Comparison of ENCODE assay signal across 9 cellular contexts in genomic region chr3:141386611-141387110, GRCh38. TPM values are rescaled to one million over a fixed set of nuclear protein-coding genes. Genes with fewer than 3 reads are reported as not detected.
DNase-seq lines count a peak whose midpoint lies in the region; ATAC-seq and TF ChIP-seq lines count a peak whose summit lies in the region.
"Had no signal": no experiment of that assay in that cellular context is flagged by ENCODE, and none has a peak within 500 bp of the region (broad histone marks: within the 10 kb centered on the region; RNA-seq: fewer than 3 reads in every experiment).

No MANE protein-coding gene starts in this region.

- no peaks in the 10 kb centered on the region for H3K9me2 ChIP-seq in hepatocyte (replicated peaks; ENCODE audit: insufficient read depth)

- H3K36me3 ChIP-seq in hepatocyte (replicated peaks; ENCODE audit: insufficient read depth, low read depth) = no peaks in the 10 kb centered on the region
- H3K36me3 ChIP-seq: right lobe of liver had no signal

- no peak overlapping the region for H3K4me3 ChIP-seq in hepatocyte
- H3K4me3 ChIP-seq: right lobe of liver had no signal

- H3K27me3 Mint-ChIP-seq in progenitor cell of endocrine pancreas = no peaks in the 10 kb centered on the region

- H3K36me3 Mint-ChIP-seq in progenitor cell of endocrine pancreas (ENCODE audit: insufficient read depth) = peaks cover 1% of the 10 kb centered on the region

- 74% methylated on average over 5 of the region's 5 CpGs for WGBS in hepatocyte (ENCODE audit: low lambda C conversion rate, missing lambda C conversion rate)

- H3K9me3 ChIP-seq in hepatocyte (ENCODE audit: low read depth) = no peaks in the 10 kb centered on the region
- H3K9me3 ChIP-seq: right lobe of liver had no signal

- H3K4me1 ChIP-seq in hepatocyte (ENCODE audit: insufficient read depth) = peaks cover 16% of the 10 kb centered on the region

- no peaks in the 10 kb centered on the region for H3K27me3 ChIP-seq in hepatocyte
- H3K27me3 ChIP-seq: right lobe of liver had no signal

- no peaks in the 10 kb centered on the region for H4K20me1 ChIP-seq in hepatocyte (ENCODE audit: insufficient read depth, poor library complexity, severe bottlenecking)

- no peak overlapping the region for H3K27ac Mint-ChIP-seq in progenitor cell of endocrine pancreas

- H3K4me3 Mint-ChIP-seq in progenitor cell of endocrine pancreas (ENCODE audit: low read depth) = no peak overlapping the region

- ATAC-seq in GM21723 (IDR thresholded peaks at IDR 0.05; ENCODE audit: unreplicated experiment) = peak; percentile 27

- peak overlapping the region; percentile 2 for H3K27ac ChIP-seq in hepatocyte
- H3K27ac ChIP-seq: right lobe of liver had no signal

- no peaks in the 10 kb centered on the region for H3K9me3 Mint-ChIP-seq in progenitor cell of endocrine pancreas (ENCODE audit: low read depth)

- H3K79me2 ChIP-seq in hepatocyte = no peaks in the 10 kb centered on the region

- TF ChIP-seq CTCF in hepatocyte (IDR thresholded peaks at IDR 0.05; ENCODE audit: poor library complexity) (no peak), progenitor cell of endocrine pancreas (IDR thresholded peaks at IDR 0.05; ENCODE audit: unreplicated experiment) (no peak)

- H3K4me1 Mint-ChIP-seq in progenitor cell of endocrine pancreas (ENCODE audit: low read depth) = peaks cover 27% of the 10 kb centered on the region

- H3K4me2 ChIP-seq in hepatocyte = peak overlapping the region; percentile 18

- no peak overlapping the region for H2AFZ ChIP-seq in hepatocyte

- DNase-seq in Ammon's horn (ENCODE audit: low spot score) (peak; percentile 86), SHP77 treated with DMSO at 0.1 percent for 48 hours (lab: John Stamatoyannopoulos, UW) (peak; percentile 35), hepatocyte (ENCODE audit: low spot score) (no peak), progenitor cell of endocrine pancreas (ENCODE audit: low spot score, unreplicated experiment) (no peak), activated gamma-delta T cell (lab: John Stamatoyannopoulos, UW) (no peak), HuH-7 (ENCODE audit: low spot score) (no peak), D341Med (ENCODE audit: low spot score) (no peak)
- DNase-seq: right lobe of liver had no signal

RNA-seq across cellular contexts. Expression of gene ZBTB38, which starts 18.4 kb away (rescaled TPM):
- total RNA-seq in hepatocyte = 122 and 140 TPM in 2 replicates
- 31.6 and 32.7 TPM in 2 replicates for polyA plus RNA-seq in hepatocyte
- total RNA-seq in progenitor cell of endocrine pancreas = 25.8 and 27.0 TPM in 2 replicates

Comparison
In these comparisons a context has a peak if more than half of its experiments do, and no peak if none do; other contexts are left out.
1. DNase-seq: peak in Ammon's horn (single experiment) and SHP77 treated with DMSO at 0.1 percent for 48 hours (single experiment); none in hepatocyte (single experiment), progenitor cell of endocrine pancreas (single experiment), activated gamma-delta T cell (single experiment), HuH-7 (single experiment) and D341Med (single experiment).